Comparison of ENCODE assay signal across 20 cellular contexts in genomic region chr17:78517421-78517820, GRCh38. TPM values are rescaled to one million over a fixed set of nuclear protein-coding genes. Genes with fewer than 3 reads are reported as not detected.
DNase-seq lines count a peak whose midpoint lies in the region; ATAC-seq and TF ChIP-seq lines count a peak whose summit lies in the region.
"Had no signal": no experiment of that assay in that cellular context is flagged by ENCODE, and none has a peak within 500 bp of the region (broad histone marks: within the 10 kb centered on the region; RNA-seq: fewer than 3 reads in every experiment).

No MANE protein-coding gene starts in this region.

- H3K4me2 ChIP-seq in PC-3 (ENCODE audit: low read length) = no peak overlapping the region

- no peaks in the 10 kb centered on the region for H3K9me2 ChIP-seq in PC-3 (replicated peaks; ENCODE audit: low read length)

- ATAC-seq in upper lobe of right lung (peak; percentile 21), GM21381 (IDR thresholded peaks at IDR 0.05; ENCODE audit: unreplicated experiment) (no peak), PC-3 (no peak)
- ATAC-seq: K562 had no signal

- no peak overlapping the region for H3K27ac ChIP-seq in upper lobe of right lung
- H3K27ac ChIP-seq in PC-3 (ENCODE audit: low read length) = no peak overlapping the region
- H3K27ac ChIP-seq: GM23248 had no signal

- H3K4me3 Mint-ChIP-seq in activated naive CD4-positive, alpha-beta T cell treated with anti-CD3 and anti-CD28 coated beads, Interleukin-2, amount 50 U/mL, for 24 hours = no peak overlapping the region
- no peak overlapping the region for H3K4me3 Mint-ChIP-seq in mesothelial cell of epicardium

- BruUV-seq in PC-3 (replicated peaks; lab: Mats Ljungman, UMichigan) = no TSS peak

- no peaks in the 10 kb centered on the region for H3K79me2 ChIP-seq in PC-3 (ENCODE audit: low read length)

- no peaks in the 10 kb centered on the region for H3K36me3 Mint-ChIP-seq in activated naive CD4-positive, alpha-beta T cell treated with anti-CD3 and anti-CD28 coated beads, Interleukin-2, amount 50 U/mL, for 24 hours
- peaks cover 1% of the 10 kb centered on the region for H3K36me3 Mint-ChIP-seq in mesothelial cell of epicardium

- intact Hi-C loops in upper lobe of right lung (cut with DNase I) = no loop called here
- intact Hi-C loops in PC-3 (cut with micrococcal nuclease) = no loop called here

- H3K27ac Mint-ChIP-seq in activated naive CD4-positive, alpha-beta T cell treated with anti-CD3 and anti-CD28 coated beads, Interleukin-2, amount 50 U/mL, for 24 hours = peak overlapping the region; percentile 32
- peak overlapping the region; percentile 19 for H3K27ac Mint-ChIP-seq in mesothelial cell of epicardium

- H4K20me1 ChIP-seq in PC-3 (ENCODE audit: low read length) = no peaks in the 10 kb centered on the region

- H3K27me3 ChIP-seq in upper lobe of right lung (no peaks in the 10 kb centered on the region), PC-3 (ENCODE audit: low read length) (no peaks in the 10 kb centered on the region)

- TF ChIP-seq CTCF in fibroblast of villous mesenchyme (IDR thresholded peaks at IDR 0.05; ENCODE audit: insufficient read depth, low read depth, low read length) = no peak
- TF ChIP-seq CTCF in mesothelial cell of epicardium (IDR thresholded peaks at IDR 0.05; ENCODE audit: unreplicated experiment) = no peak
- TF ChIP-seq CTCF in upper lobe of right lung (IDR thresholded peaks at IDR 0.05) = no peak
- TF ChIP-seq CTCF in PC-3 (conservative IDR thresholded peaks at IDR 0.05; ENCODE audit: low read depth, low read length) = no peak

- no peak overlapping the region for H3K9ac ChIP-seq in PC-3 (ENCODE audit: low read length)
- H3K9ac ChIP-seq: GM23248 had no signal

- no peaks in the 10 kb centered on the region for H3K9me3 Mint-ChIP-seq in activated naive CD4-positive, alpha-beta T cell treated with anti-CD3 and anti-CD28 coated beads, Interleukin-2, amount 50 U/mL, for 24 hours
- H3K9me3 Mint-ChIP-seq in mesothelial cell of epicardium = peaks cover 3% of the 10 kb centered on the region

- H2AFZ ChIP-seq in PC-3 (ENCODE audit: low read length) = no peak overlapping the region
- H2AFZ ChIP-seq: GM23248 had no signal

- peaks cover 1% of the 10 kb centered on the region for H3K27me3 Mint-ChIP-seq in activated naive CD4-positive, alpha-beta T cell treated with anti-CD3 and anti-CD28 coated beads, Interleukin-2, amount 50 U/mL, for 24 hours
- H3K27me3 Mint-ChIP-seq in mesothelial cell of epicardium (ENCODE audit: low read depth) = no peaks in the 10 kb centered on the region

- no peak for DNase-seq in activated naive CD4-positive, alpha-beta T cell (lab: John Stamatoyannopoulos, UW)
- DNase-seq in fibroblast of villous mesenchyme (ENCODE audit: low read depth) (peak; percentile 57), mesothelial cell of epicardium (ENCODE audit: low spot score in 2 of 2, unreplicated experiment in 2 of 2) (no peak), upper lobe of right lung (peak; percentile 12), COR-L47 (lab: John Stamatoyannopoulos, UW) (no peak), PC-3 (no peak)
- DNase-seq: 8988T, DMS 273 treated with DMSO at 0.1 percent for 48 hours, GDM1, GM23248, HCEC 1CT, NCI-H1105 treated with DMSO at 0.1 percent for 48 hours, NCI-H1694 treated with DMSO at 0.1 percent for 48 hours, NCI-H2227 treated with DMSO at 0.1 percent for 48 hours, NCI-H510A treated with DMSO at 0.1 percent for 48 hours, NCI-H774, SHP77 treated with DMSO at 0.1 percent for 48 hours had no signal

- POLR2A ChIA-PET in PC-3 (lab: Charles Lee; ENCODE audit: unreplicated experiment) = no interaction called here

- no peaks in the 10 kb centered on the region for H3K4me1 ChIP-seq in upper lobe of right lung
- no peaks in the 10 kb centered on the region for H3K4me1 ChIP-seq in PC-3 (ENCODE audit: insufficient read depth, low read length)

- H3K4me1 Mint-ChIP-seq in activated naive CD4-positive, alpha-beta T cell treated with anti-CD3 and anti-CD28 coated beads, Interleukin-2, amount 50 U/mL, for 24 hours = no peaks in the 10 kb centered on the region
- H3K4me1 Mint-ChIP-seq in mesothelial cell of epicardium = peaks cover 3% of the 10 kb centered on the region

- H3K9me3 ChIP-seq in upper lobe of right lung (no peaks in the 10 kb centered on the region), PC-3 (ENCODE audit: low read length) (no peaks in the 10 kb centered on the region)

- H3K36me3 ChIP-seq in upper lobe of right lung = no peaks in the 10 kb centered on the region
- no peaks in the 10 kb centered on the region for H3K36me3 ChIP-seq in PC-3 (ENCODE audit: low read depth, low read length)

- H3K4me3 ChIP-seq in fibroblast of villous mesenchyme (ENCODE audit: low read depth, low read length) (no peak overlapping the region), upper lobe of right lung (no peak overlapping the region), PC-3 (ENCODE audit: low read length) (no peak overlapping the region)
- H3K4me3 ChIP-seq: GM23248, K562 had no signal

- no peaks in the 10 kb centered on the region for H3F3A ChIP-seq in PC-3 (ENCODE audit: low read length, unreplicated experiment)

- CTCF ChIA-PET in PC-3 (lab: Charles Lee) = no interaction called here

RNA-seq across cellular contexts. Expression of gene DNAH17, which starts 59.8 kb away (rescaled TPM):
- total RNA-seq in fibroblast of villous mesenchyme = not detected in 2 replicates
- 0.14 to 0.87 TPM (median 0.22 TPM) in 3 replicates for total RNA-seq in mesothelial cell of epicardium
- total RNA-seq in upper lobe of right lung = 2.8 TPM
- total RNA-seq in PC-3 (2014; rRNA removed) = 0.04 and 0.23 TPM in 2 replicates
- total RNA-seq: GM23248 had no signal

Comparison
In these comparisons a context has a peak if more than half of its experiments do, and no peak if none do; other contexts are left out.
1. DNase-seq: peak in fibroblast of villous mesenchyme (single experiment) and upper lobe of right lung (single experiment); none in activated naive CD4-positive, alpha-beta T cell (0 of 4), mesothelial cell of epicardium (0 of 2), COR-L47 (single experiment) and PC-3 (single experiment).